Comparison of ENCODE assay signal across 1 cellular context in the genomic region with DNA sequence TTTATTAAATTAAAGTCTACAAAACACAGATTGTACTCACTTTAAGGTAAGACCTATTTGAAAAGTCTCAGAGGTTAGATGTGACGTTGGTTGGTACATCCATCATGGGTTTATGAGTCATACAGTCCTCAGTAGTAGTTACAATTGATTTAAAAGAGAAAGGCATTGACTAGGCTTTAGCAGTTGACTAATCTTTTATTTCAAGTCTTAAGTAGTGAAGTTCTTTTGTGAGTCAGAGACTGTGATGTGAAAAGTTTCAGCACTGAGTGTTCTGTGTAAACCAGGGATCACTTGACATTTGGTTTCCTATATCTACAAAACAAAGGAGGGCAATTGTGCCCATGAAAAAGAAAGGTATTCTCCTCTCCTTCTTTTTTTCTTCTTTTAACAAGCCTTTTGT.
TF ChIP-seq lines count a peak whose summit lies in the region.

No MANE protein-coding gene starts in this region.

TF ChIP-seq in WTC11, 78 proteins besides CTCF, POLR2A, EP300 and RAD21:
- TF ChIP-seq, protein P1, sequence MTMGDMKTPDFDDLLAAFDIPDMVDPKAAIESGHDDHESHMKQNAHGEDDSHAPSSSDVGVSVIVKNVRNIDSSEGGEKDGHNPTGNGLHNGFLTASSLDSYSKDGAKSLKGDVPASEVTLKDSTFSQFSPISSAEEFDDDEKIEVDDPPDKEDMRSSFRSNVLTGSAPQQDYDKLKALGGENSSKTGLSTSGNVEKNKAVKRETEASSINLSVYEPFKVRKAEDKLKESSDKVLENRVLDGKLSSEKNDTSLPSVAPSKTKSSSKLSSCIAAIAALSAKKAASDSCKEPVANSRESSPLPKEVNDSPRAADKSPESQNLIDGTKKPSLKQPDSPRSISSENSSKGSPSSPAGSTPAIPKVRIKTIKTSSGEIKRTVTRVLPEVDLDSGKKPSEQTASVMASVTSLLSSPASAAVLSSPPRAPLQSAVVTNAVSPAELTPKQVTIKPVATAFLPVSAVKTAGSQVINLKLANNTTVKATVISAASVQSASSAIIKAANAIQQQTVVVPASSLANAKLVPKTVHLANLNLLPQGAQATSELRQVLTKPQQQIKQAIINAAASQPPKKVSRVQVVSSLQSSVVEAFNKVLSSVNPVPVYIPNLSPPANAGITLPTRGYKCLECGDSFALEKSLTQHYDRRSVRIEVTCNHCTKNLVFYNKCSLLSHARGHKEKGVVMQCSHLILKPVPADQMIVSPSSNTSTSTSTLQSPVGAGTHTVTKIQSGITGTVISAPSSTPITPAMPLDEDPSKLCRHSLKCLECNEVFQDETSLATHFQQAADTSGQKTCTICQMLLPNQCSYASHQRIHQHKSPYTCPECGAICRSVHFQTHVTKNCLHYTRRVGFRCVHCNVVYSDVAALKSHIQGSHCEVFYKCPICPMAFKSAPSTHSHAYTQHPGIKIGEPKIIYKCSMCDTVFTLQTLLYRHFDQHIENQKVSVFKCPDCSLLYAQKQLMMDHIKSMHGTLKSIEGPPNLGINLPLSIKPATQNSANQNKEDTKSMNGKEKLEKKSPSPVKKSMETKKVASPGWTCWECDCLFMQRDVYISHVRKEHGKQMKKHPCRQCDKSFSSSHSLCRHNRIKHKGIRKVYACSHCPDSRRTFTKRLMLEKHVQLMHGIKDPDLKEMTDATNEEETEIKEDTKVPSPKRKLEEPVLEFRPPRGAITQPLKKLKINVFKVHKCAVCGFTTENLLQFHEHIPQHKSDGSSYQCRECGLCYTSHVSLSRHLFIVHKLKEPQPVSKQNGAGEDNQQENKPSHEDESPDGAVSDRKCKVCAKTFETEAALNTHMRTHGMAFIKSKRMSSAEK (CRISPR knock-in tag; IDR thresholded peaks at IDR 0.05; ENCODE audit: borderline replicate concordance): no peak
- no peak for TF ChIP-seq TEAD4 (CRISPR knock-in tag; IDR thresholded peaks at IDR 0.05)
- TF ChIP-seq GABPB1 (CRISPR knock-in tag; IDR thresholded peaks at IDR 0.05): no peak
- no peak for TF ChIP-seq ETV6 (CRISPR knock-in tag; IDR thresholded peaks at IDR 0.05)
- 0 out of 2 replicates have a peak, but pooled peaks have one; percentile 36 for TF ChIP-seq ZBTB21 (CRISPR knock-in tag; IDR thresholded peaks at IDR 0.05; ENCODE audit: borderline replicate concordance)
